Comparison of ENCODE assay signal across 19 cellular contexts in genomic region chr14:92247937-92248336, GRCh38.
A peak's percentile ranks its signal among the peaks of the same experiment; 100 is the strongest.
DNase-seq lines count a peak whose midpoint lies in the region; ATAC-seq and TF ChIP-seq lines count a peak whose summit lies in the region.
"Had no signal": no experiment of that assay in that cellular context is flagged by ENCODE, and none has a peak within 500 bp of the region (broad histone marks: within the 10 kb centered on the region; RNA-seq: fewer than 3 reads in every experiment).

No MANE protein-coding gene starts in this region.

- peak overlapping the region; percentile 34 for H3K27ac Mint-ChIP-seq in dendritic cell treated with granulocyte-macrophage colony-stimulating factor and Interleukin-4, amounts not matched to agents 40 ng/mL and 50 ng/mL, for 4 days
- H3K27ac Mint-ChIP-seq in naive thymus-derived CD8-positive, alpha-beta T cell = no peak overlapping the region
- H3K27ac Mint-ChIP-seq: CD8-positive, alpha-beta T cell had no signal

- ATAC-seq in Right ventricle myocardium inferior = peak; percentile 63
- ATAC-seq in naive thymus-derived CD8-positive, alpha-beta T cell = no peak
- ATAC-seq: CD8-positive, alpha-beta T cell had no signal

- peaks cover 29% of the 10 kb centered on the region for H3K9me3 Mint-ChIP-seq in dendritic cell treated with granulocyte-macrophage colony-stimulating factor and Interleukin-4, amounts not matched to agents 40 ng/mL and 50 ng/mL, for 4 days
- H3K9me3 Mint-ChIP-seq in naive thymus-derived CD8-positive, alpha-beta T cell = peaks cover 4 to 47% (median 29%) of the 10 kb centered on the region in 9 donors

- 71 to 91% (median 79%) methylated on average over 7 to 10 of the region's 10 CpGs for WGBS in spleen, 5 donors

- no peak for TF ChIP-seq POLR2A in spleen (IDR thresholded peaks at IDR 0.05)

- H3K4me1 ChIP-seq in right atrium auricular region = no peaks in the 10 kb centered on the region
- peaks cover 0 to 27% (median 0%) of the 10 kb centered on the region in 6 donors for H3K4me1 ChIP-seq in spleen
- H3K4me1 ChIP-seq: BLaER1, HAP-1 had no signal

- H3K27ac ChIP-seq in right atrium auricular region = no peak overlapping the region
- peak overlapping the region in 6 of 8 donors; percentile 22 to 88 (median 66) for H3K27ac ChIP-seq in spleen
- H3K27ac ChIP-seq: BLaER1, GM23248, HL-60 had no signal

- H3K4me3 ChIP-seq in right atrium auricular region = no peak overlapping the region
- peak overlapping the region in 1 of 8 donors; percentile 31 for H3K4me3 ChIP-seq in spleen
- H3K4me3 ChIP-seq: BLaER1, GM23248, HAP-1 had no signal

- POLR2A ChIA-PET in naive thymus-derived CD8-positive, alpha-beta T cell (lab: Charles Lee) = no interaction called here

- peaks cover 6% of the 10 kb centered on the region for H3K36me3 Mint-ChIP-seq in dendritic cell treated with granulocyte-macrophage colony-stimulating factor and Interleukin-4, amounts not matched to agents 40 ng/mL and 50 ng/mL, for 4 days (ENCODE audit: low read depth)
- peaks cover 0 to 28% (median 21%) of the 10 kb centered on the region in 3 donors for H3K36me3 Mint-ChIP-seq in naive thymus-derived CD8-positive, alpha-beta T cell

- DNase-seq in Right ventricle myocardium inferior (ENCODE audit: missing footprints) (no peak), right atrium auricular region (ENCODE audit: low spot score) (no peak), GM03348 (ENCODE audit: low spot score) (peak; percentile 22), spleen (no peak), T1000 (lab: John Stamatoyannopoulos, UW) (no peak), SKM-1 treated with dmso at 0.1 percent for 144 hours (lab: John Stamatoyannopoulos, UW; ENCODE audit: unreplicated experiment) (no peak)
- no peak for DNase-seq in naive thymus-derived CD8-positive, alpha-beta T cell
- DNase-seq: 8988T; Calu3; CD8-positive, alpha-beta T cell; DMS 273 treated with DMSO at 0.1 percent for 48 hours; DMS53; DND-41; EL; GM23248 had no signal

- TF ChIP-seq CTCF in right atrium auricular region (IDR thresholded peaks at IDR 0.05) (no peak), spleen (IDR thresholded peaks at IDR 0.05 in 8 of 11, conservative IDR thresholded peaks at IDR 0.05 in 3 of 11) (no peak)

- peaks cover 34% of the 10 kb centered on the region for H3K4me1 Mint-ChIP-seq in dendritic cell treated with granulocyte-macrophage colony-stimulating factor and Interleukin-4, amounts not matched to agents 40 ng/mL and 50 ng/mL, for 4 days (ENCODE audit: low read depth)
- peaks cover 0 to 7% (median 3%) of the 10 kb centered on the region in 4 donors for H3K4me1 Mint-ChIP-seq in naive thymus-derived CD8-positive, alpha-beta T cell

- intact Hi-C loops in Right ventricle myocardium inferior (cut with DNase I) (no loop called here), spleen (cut with DNase I; ENCODE audit: low total_unique reads) (no loop called here)
- intact Hi-C loops in dendritic cell treated with granulocyte-macrophage colony-stimulating factor and Interleukin-4, amounts not matched to agents 40 ng/mL and 50 ng/mL, for 4 days (cut with micrococcal nuclease) = no loop called here

- peaks cover 15% of the 10 kb centered on the region for H3K27me3 Mint-ChIP-seq in dendritic cell treated with granulocyte-macrophage colony-stimulating factor and Interleukin-4, amounts not matched to agents 40 ng/mL and 50 ng/mL, for 4 days
- peaks cover 1 to 17% (median 11%) of the 10 kb centered on the region in 5 donors for H3K27me3 Mint-ChIP-seq in naive thymus-derived CD8-positive, alpha-beta T cell

- H3K36me3 ChIP-seq in right atrium auricular region = no peaks in the 10 kb centered on the region
- H3K36me3 ChIP-seq in spleen = no peaks in the 10 kb centered on the region
- H3K36me3 ChIP-seq: BLaER1, HAP-1 had no signal

- H3K27me3 ChIP-seq in right atrium auricular region = no peaks in the 10 kb centered on the region
- H3K27me3 ChIP-seq in spleen (replicated peaks in 1 of 7) = peaks cover 0 to 13% (median 0%) of the 10 kb centered on the region in 7 donors
- H3K27me3 ChIP-seq: BLaER1 had no signal

- no peak overlapping the region for H3K4me3 Mint-ChIP-seq in dendritic cell treated with granulocyte-macrophage colony-stimulating factor and Interleukin-4, amounts not matched to agents 40 ng/mL and 50 ng/mL, for 4 days
- no peak overlapping the region for H3K4me3 Mint-ChIP-seq in naive thymus-derived CD8-positive, alpha-beta T cell
- H3K4me3 Mint-ChIP-seq: CD8-positive, alpha-beta T cell had no signal

- peaks cover 4 to 17% of the 10 kb centered on the region in 2 donors for H3K9me3 ChIP-seq in right atrium auricular region
- peaks cover 4 to 37% (median 32%) of the 10 kb centered on the region in 8 donors for H3K9me3 ChIP-seq in spleen
- H3K9me3 ChIP-seq: HAP-1 had no signal

Comparison
In these comparisons a context has a peak if more than half of its experiments do, and no peak if none do; other contexts are left out.
1. H3K27ac ChIP-seq: peak in spleen (6 of 8); none in right atrium auricular region (0 of 2).